In the genomic region with DNA sequence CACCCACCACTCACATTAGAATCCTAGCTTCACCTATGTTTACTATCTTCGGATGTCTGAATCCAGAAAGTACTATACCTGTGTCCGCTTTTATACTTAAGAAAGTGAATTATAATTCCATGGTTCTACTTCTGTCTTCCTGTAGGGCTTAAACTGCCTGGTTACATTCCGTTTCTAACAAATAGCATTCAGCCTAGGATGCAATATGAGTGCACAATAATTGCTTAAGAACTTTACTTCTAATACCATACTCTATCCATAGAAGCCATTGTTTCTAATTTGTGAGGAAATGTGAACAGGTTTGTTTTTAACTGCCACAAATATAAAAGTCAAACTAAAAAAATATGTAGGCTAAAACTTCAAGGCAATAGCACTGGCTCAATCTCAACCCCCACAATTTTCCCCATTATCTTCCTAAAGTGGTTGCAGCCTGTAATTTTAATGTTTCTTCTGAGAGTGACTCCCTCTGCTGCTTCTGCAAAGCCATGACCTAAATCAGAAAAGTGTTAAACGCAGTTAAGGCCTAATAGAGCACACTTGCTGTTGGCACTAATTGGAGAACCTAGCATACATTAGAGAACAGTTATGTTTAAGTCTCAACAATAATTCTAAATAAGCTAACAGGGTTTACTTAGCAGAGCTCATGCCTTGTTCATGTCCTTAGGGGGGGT, we compare ENCODE assay signal across 13 cellular contexts. TPM values are rescaled to one million over a fixed set of nuclear protein-coding genes. Genes with fewer than 3 reads are reported as not detected.
DNase-seq lines count a peak whose midpoint lies in the region; ATAC-seq and TF ChIP-seq lines count a peak whose summit lies in the region.
"Had no signal": no experiment of that assay in that cellular context is flagged by ENCODE, and none has a peak within 500 bp of the region (broad histone marks: within the 10 kb centered on the region; RNA-seq: fewer than 3 reads in every experiment).

No MANE protein-coding gene starts in this region.

- no peak for ATAC-seq in thoracic aorta (ENCODE audit: insufficient number of reproducible peaks, low FRiP score, low read depth)

- H3K27ac ChIP-seq in ascending aorta (peak overlapping the region; percentile 93 to 96), thoracic aorta (peak overlapping the region; percentile 61 to 91)

- peak in 1 of 3 experiments; percentile 6 for TF ChIP-seq CTCF in ascending aorta (IDR thresholded peaks at IDR 0.05)
- TF ChIP-seq CTCF in kidney epithelial cell (IDR thresholded peaks at IDR 0.05; ENCODE audit: insufficient read depth, low read length, poor library complexity, severe bottlenecking): peak; percentile 31
- TF ChIP-seq CTCF in thoracic aorta (IDR thresholded peaks at IDR 0.05): peak; percentile 8
- TF ChIP-seq CTCF in lower leg skin (IDR thresholded peaks at IDR 0.05): no peak

- H3K4me1 ChIP-seq in ascending aorta (no peaks in the 10 kb centered on the region), thoracic aorta (ENCODE audit: control insufficient read depth in 1 of 2, low read depth in 2 of 2) (no peaks in the 10 kb centered on the region)

- H3K36me3 ChIP-seq in ascending aorta (no peaks in the 10 kb centered on the region), kidney epithelial cell (ENCODE audit: control insufficient read depth, insufficient read depth, low read length) (no peaks in the 10 kb centered on the region), thoracic aorta (no peaks in the 10 kb centered on the region)

- H3K9me3 ChIP-seq in ascending aorta (no peaks in the 10 kb centered on the region), thoracic aorta (no peaks in the 10 kb centered on the region)

- TF ChIP-seq POLR2A in lower leg skin (IDR thresholded peaks at IDR 0.05): no peak

- DNase-seq in DMS 273 (lab: John Stamatoyannopoulos, UW; ENCODE audit: unreplicated experiment) (peak; percentile 16), DMS 273 treated with DMSO at 0.1 percent for 48 hours (lab: John Stamatoyannopoulos, UW) (no peak), ascending aorta (ENCODE audit: low spot score in 2 of 2) (no peak), kidney epithelial cell (ENCODE audit: low read depth) (no peak), thoracic aorta (ENCODE audit: low spot score) (no peak), GDM1 (lab: John Stamatoyannopoulos, UW) (no peak), lower leg skin (ENCODE audit: low spot score in 2 of 2) (no peak)
- DNase-seq in NK-92 treated with Interleukin-12 subunit alpha and Interleukin-12 subunit beta, amount 100 ng/mL, for 24 hours (lab: John Stamatoyannopoulos, UW): no peak
- DNase-seq: 8988T; activated CD4-positive, alpha-beta T cell treated with anti-CD3 and anti-CD28 coated beads, Interleukin-2, amount 10 ng/mL, durations not matched to agents 24 days and 14 days; activated gamma-delta T cell treated with Interleukin-2 at 50 U/mL for 16 hours; NCI-H510A treated with DMSO at 0.1 percent for 48 hours; stimulated activated CD8-positive, alpha-beta memory T cell treated with anti-CD3 and anti-CD28 coated beads, Interleukin-4, amount 100 ng/mL, for 48 hours had no signal

- WGBS in lower leg skin, 2 donors: 65 to 66% methylated on average over 4 of the region's 4 CpGs

- H3K27me3 ChIP-seq in ascending aorta (no peaks in the 10 kb centered on the region), kidney epithelial cell (ENCODE audit: control insufficient read depth, insufficient read depth, low read length) (peaks cover 8% of the 10 kb centered on the region), thoracic aorta (replicated peaks; ENCODE audit: insufficient read depth) (no peaks in the 10 kb centered on the region)

- peak overlapping the region; percentile 28 to 98 for H3K4me3 ChIP-seq in ascending aorta
- H3K4me3 ChIP-seq in kidney epithelial cell (ENCODE audit: low read depth, low read length): no peak overlapping the region
- peak overlapping the region; percentile 87 for H3K4me3 ChIP-seq in thoracic aorta
- no peak overlapping the region for H3K4me3 ChIP-seq in lower leg skin (ENCODE audit: low read depth, poor library complexity, severe bottlenecking)

- intact Hi-C loops in ascending aorta (cut with DNase I): loop anchor here (5.0 to 10.0 kb wide), 5 partner anchors 37 to 1090 kb away; partner anchors contain the start of genes BMPR1B and PDLIM5
- intact Hi-C loops in lower leg skin (cut with DNase I; ENCODE audit: low total_unique reads): no loop called here

RNA-seq across cellular contexts. Expression of gene UNC5C, which starts 4.2 kb away (rescaled TPM):
- total RNA-seq in ascending aorta: 13.3 TPM
- 2.6 and 2.8 TPM in 2 replicates for total RNA-seq in kidney epithelial cell
- 10 to 100 TPM in 1 of 2 donors, 1 to 10 TPM in 1; 5.3 to 10.0 TPM for total RNA-seq in thoracic aorta
- total RNA-seq in lower leg skin: 1 to 10 TPM in 2 of 4 donors, under 1 TPM in 2; 0.34 to 1.8 (median 1.2) TPM
- total RNA-seq: activated CD4-positive, alpha-beta T cell treated with anti-CD3 and anti-CD28 coated beads, Interleukin-2, amount 10 ng/mL, durations not matched to agents 24 days and 14 days had no signal

Comparison
In these comparisons a context has a peak if more than half of its experiments do, and no peak if none do; other contexts are left out.
1. H3K4me3 ChIP-seq: peak in ascending aorta (2 of 2) and thoracic aorta (single experiment); none in kidney epithelial cell (single experiment) and lower leg skin (single experiment).
2. CTCF ChIP-seq: peak in kidney epithelial cell (single experiment) and thoracic aorta (single experiment); none in lower leg skin (0 of 3).